12 cellular contexts compared by ENCODE assay signal in the genomic region with DNA sequence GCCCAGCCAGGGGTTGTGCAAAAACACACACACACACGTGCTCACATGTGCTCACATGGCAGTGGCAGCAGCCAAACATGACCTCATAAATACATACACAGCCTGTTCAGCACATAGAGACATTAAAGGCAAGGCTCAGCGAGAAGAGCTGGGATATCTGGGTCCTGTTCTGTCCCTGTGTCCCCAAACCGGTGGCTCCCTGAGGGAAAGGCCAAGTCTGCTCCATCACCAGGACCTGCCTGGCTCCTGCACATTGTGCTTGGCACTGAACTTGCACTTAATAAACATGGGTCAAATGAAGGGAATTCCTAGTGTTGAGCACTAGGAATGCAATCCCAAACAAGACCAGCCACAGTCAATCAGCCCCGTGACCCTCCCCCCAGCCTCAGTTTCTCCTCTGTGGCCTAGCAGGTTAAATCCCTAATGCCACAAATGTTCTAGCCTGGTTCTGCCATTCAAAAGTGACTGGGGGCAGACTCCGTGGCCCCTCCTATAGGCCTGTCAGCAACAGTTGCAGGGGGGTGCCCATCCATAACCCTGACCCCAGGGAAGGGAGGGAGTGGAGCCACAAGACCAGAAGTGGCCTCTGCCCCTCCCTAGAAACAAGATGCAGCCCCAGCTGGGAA.
"Had no signal": no experiment of that assay in that cellular context is flagged by ENCODE, and none has a peak within 500 bp of the region (broad histone marks: within the 10 kb centered on the region; RNA-seq: fewer than 3 reads in every experiment).

No MANE protein-coding gene starts in this region.

- H3K4me3 Mint-ChIP-seq: activated CD4-positive, alpha-beta memory T cell treated with anti-CD3 and anti-CD28 coated beads, Interleukin-2, amount 10 ng/mL, durations not matched to agents 7 days and 5 days; activated CD8-positive, alpha-beta memory T cell treated with anti-CD3 and anti-CD28 coated beads, Interleukin-2, amount 10 ng/mL, durations not matched to agents 7 days and 5 days; activated naive CD8-positive, alpha-beta T cell; stimulated activated naive CD8-positive, alpha-beta T cell treated with anti-CD3 and anti-CD28 coated beads, Interleukin-15, Interleukin-2, amounts not matched to agents 100 ng/mL and 50 ng/mL, for 24 hours had no signal

- H3K36me3 ChIP-seq: tibial nerve had no signal

- H3K36me3 Mint-ChIP-seq: activated CD8-positive, alpha-beta memory T cell treated with anti-CD3 and anti-CD28 coated beads, Interleukin-2, amount 10 ng/mL, durations not matched to agents 7 days and 5 days; activated naive CD8-positive, alpha-beta T cell had no signal

- H3K4me1 Mint-ChIP-seq: activated CD4-positive, alpha-beta memory T cell treated with anti-CD3 and anti-CD28 coated beads, Interleukin-2, amount 10 ng/mL, durations not matched to agents 7 days and 5 days; activated CD8-positive, alpha-beta memory T cell treated with anti-CD3 and anti-CD28 coated beads, Interleukin-2, amount 10 ng/mL, durations not matched to agents 7 days and 5 days had no signal

- ATAC-seq: activated CD8-positive, alpha-beta memory T cell treated with anti-CD3 and anti-CD28 coated beads, Interleukin-2, amount 10 ng/mL, durations not matched to agents 7 days and 5 days; foreskin keratinocyte; left lobe of liver had no signal

- H3K4me3 ChIP-seq: dorsolateral prefrontal cortex, tibial nerve had no signal

- H3K27me3 Mint-ChIP-seq: activated CD4-positive, alpha-beta memory T cell treated with anti-CD3 and anti-CD28 coated beads, Interleukin-2, amount 10 ng/mL, durations not matched to agents 7 days and 5 days; activated CD8-positive, alpha-beta memory T cell treated with anti-CD3 and anti-CD28 coated beads, Interleukin-2, amount 10 ng/mL, durations not matched to agents 7 days and 5 days; stimulated activated naive CD8-positive, alpha-beta T cell treated with anti-CD3 and anti-CD28 coated beads, Interleukin-15, Interleukin-2, amounts not matched to agents 100 ng/mL and 50 ng/mL, for 24 hours had no signal

- H3K4me1 ChIP-seq: foreskin keratinocyte, tibial nerve had no signal

- DNase-seq: activated CD4-positive, alpha-beta memory T cell treated with anti-CD3 and anti-CD28 coated beads, Interleukin-2, amount 10 ng/mL, durations not matched to agents 7 days and 5 days; activated CD4-positive, alpha-beta T cell treated with anti-CD3 and anti-CD28 coated beads for 48 hours; activated CD4-positive, CD25-positive, alpha-beta regulatory T cell; activated CD8-positive, alpha-beta memory T cell treated with anti-CD3 and anti-CD28 coated beads, Interleukin-2, amount 10 ng/mL, durations not matched to agents 7 days and 5 days; caudate nucleus; foreskin keratinocyte; T1000 had no signal

- H3K27ac Mint-ChIP-seq: activated CD4-positive, alpha-beta memory T cell treated with anti-CD3 and anti-CD28 coated beads, Interleukin-2, amount 10 ng/mL, durations not matched to agents 7 days and 5 days; activated CD8-positive, alpha-beta memory T cell treated with anti-CD3 and anti-CD28 coated beads, Interleukin-2, amount 10 ng/mL, durations not matched to agents 7 days and 5 days; activated naive CD8-positive, alpha-beta T cell; stimulated activated naive CD8-positive, alpha-beta T cell treated with anti-CD3 and anti-CD28 coated beads, Interleukin-15, Interleukin-2, amounts not matched to agents 100 ng/mL and 50 ng/mL, for 24 hours had no signal

- H3K27ac ChIP-seq: dorsolateral prefrontal cortex, foreskin keratinocyte, tibial nerve had no signal

- H3K27me3 ChIP-seq: dorsolateral prefrontal cortex, foreskin keratinocyte, tibial nerve had no signal

- H3K9me3 Mint-ChIP-seq: activated CD4-positive, alpha-beta memory T cell treated with anti-CD3 and anti-CD28 coated beads, Interleukin-2, amount 10 ng/mL, durations not matched to agents 7 days and 5 days; stimulated activated naive CD8-positive, alpha-beta T cell treated with anti-CD3 and anti-CD28 coated beads, Interleukin-15, Interleukin-2, amounts not matched to agents 100 ng/mL and 50 ng/mL, for 24 hours had no signal
